ENCODE assay signal across 9 cellular contexts in genomic region chr2:8514748-8515389, GRCh38.
A peak's percentile ranks its signal among the peaks of the same experiment; 100 is the strongest.
DNase-seq lines count a peak whose midpoint lies in the region; ATAC-seq and TF ChIP-seq lines count a peak whose summit lies in the region.
"Had no signal": no experiment of that assay in that cellular context is flagged by ENCODE, and none has a peak within 500 bp of the region (broad histone marks: within the 10 kb centered on the region; RNA-seq: fewer than 3 reads in every experiment).

No MANE protein-coding gene starts in this region.

- H3K4me3 Mint-ChIP-seq in dendritic cell treated with granulocyte-macrophage colony-stimulating factor and Interleukin-4, amounts not matched to agents 40 ng/mL and 50 ng/mL, for 4 days: no peak overlapping the region

- no TSS peak for BruUV-seq in PC-3 (replicated peaks; lab: Mats Ljungman, UMichigan)

- intact Hi-C loops in dendritic cell treated with granulocyte-macrophage colony-stimulating factor and Interleukin-4, amounts not matched to agents 40 ng/mL and 50 ng/mL, for 4 days (cut with micrococcal nuclease): no loop called here
- intact Hi-C loops in PC-3 (cut with micrococcal nuclease): no loop called here
- intact Hi-C loops in aorta (cut with DNase I): no loop called here

- no peaks in the 10 kb centered on the region for H3K79me1 ChIP-seq in mesendoderm (ENCODE audit: low read length)

- H4K8ac ChIP-seq in mesendoderm (ENCODE audit: low read depth, low read length): no peak overlapping the region

- H3K4me2 ChIP-seq in PC-3 (ENCODE audit: low read length): no peak overlapping the region
- no peak overlapping the region for H3K4me2 ChIP-seq in mesendoderm (ENCODE audit: low read length)

- no peaks in the 10 kb centered on the region for H4K20me1 ChIP-seq in PC-3 (ENCODE audit: low read length)

- H3K9me3 ChIP-seq in KOPT-K1 (ENCODE audit: insufficient read depth, low read length, poor library complexity, severe bottlenecking) (peaks cover 25% of the 10 kb centered on the region), PC-3 (ENCODE audit: low read length) (no peaks in the 10 kb centered on the region), aorta (ENCODE audit: control insufficient read depth, low read length) (no peaks in the 10 kb centered on the region)

- H3F3A ChIP-seq in PC-3 (ENCODE audit: low read length, unreplicated experiment): no peaks in the 10 kb centered on the region

- H2AFZ ChIP-seq in PC-3 (ENCODE audit: low read length): no peak overlapping the region

- no peak overlapping the region for H3K18ac ChIP-seq in mesendoderm (ENCODE audit: low read length)

- no peak overlapping the region for H2BK120ac ChIP-seq in mesendoderm (ENCODE audit: low read depth, low read length)

- H3K4me3 ChIP-seq in PC-3 (ENCODE audit: low read length) (no peak overlapping the region), mesendoderm (ENCODE audit: low read length) (no peak overlapping the region), aorta (ENCODE audit: low read length in 2 of 2) (no peak overlapping the region)

- peaks cover 1% of the 10 kb centered on the region for H3K27me3 Mint-ChIP-seq in dendritic cell treated with granulocyte-macrophage colony-stimulating factor and Interleukin-4, amounts not matched to agents 40 ng/mL and 50 ng/mL, for 4 days

- no CpG with 5 or more reads among the region's 7 CpGs for WGBS in mesendoderm (ENCODE audit: extremely low coverage, insufficient coverage, low lambda C conversion rate)
- 42 to 44% methylated on average over 7 of the region's 7 CpGs for WGBS in aorta, 2 donors

- DNase-seq in PC-3 (no peak), NCI-H2196 treated with DMSO at 0.1 percent for 48 hours (lab: John Stamatoyannopoulos, UW; ENCODE audit: unreplicated experiment) (no peak), mesendoderm (no peak), aorta (no peak)

- peaks cover 82% of the 10 kb centered on the region for H3K4me1 Mint-ChIP-seq in dendritic cell treated with granulocyte-macrophage colony-stimulating factor and Interleukin-4, amounts not matched to agents 40 ng/mL and 50 ng/mL, for 4 days (ENCODE audit: low read depth)

- no peak overlapping the region for H2AK5ac ChIP-seq in mesendoderm (ENCODE audit: low read length)

- H3K27ac Mint-ChIP-seq in dendritic cell treated with granulocyte-macrophage colony-stimulating factor and Interleukin-4, amounts not matched to agents 40 ng/mL and 50 ng/mL, for 4 days: peak overlapping the region; percentile 70

- no peak overlapping the region for H2BK5ac ChIP-seq in mesendoderm (ENCODE audit: low read length)

- no peak overlapping the region for H4K5ac ChIP-seq in mesendoderm (ENCODE audit: low read length)

- no peaks in the 10 kb centered on the region for H3K36me3 ChIP-seq in KOPT-K1 (ENCODE audit: insufficient read depth, low read length)
- H3K36me3 ChIP-seq in PC-3 (ENCODE audit: low read depth, low read length): no peaks in the 10 kb centered on the region
- no peaks in the 10 kb centered on the region for H3K36me3 ChIP-seq in mesendoderm (ENCODE audit: control insufficient read depth, insufficient read depth, low read length)
- no peaks in the 10 kb centered on the region for H3K36me3 ChIP-seq in aorta (ENCODE audit: control insufficient read depth in 1 of 2, insufficient read depth in 2 of 2, low read length in 1 of 2)

- H3K27ac ChIP-seq in KOPT-K1 (ENCODE audit: low read depth, low read length, poor library complexity, severe bottlenecking) (peak overlapping the region; percentile 77), PC-3 (ENCODE audit: low read length) (no peak overlapping the region), mesendoderm (ENCODE audit: low read depth, low read length) (no peak overlapping the region), aorta (ENCODE audit: low read depth in 1 of 2, low read length in 2 of 2) (no peak overlapping the region)
- H3K27ac ChIP-seq: epithelial cell of prostate had no signal

- H3K79me2 ChIP-seq in PC-3 (ENCODE audit: low read length) (no peaks in the 10 kb centered on the region), mesendoderm (ENCODE audit: control insufficient read depth, insufficient read depth, low read length) (no peaks in the 10 kb centered on the region)

- ATAC-seq in GM18505 (IDR thresholded peaks at IDR 0.05; ENCODE audit: unreplicated experiment) (peak; percentile 55), GM21528 (IDR thresholded peaks at IDR 0.05; ENCODE audit: low FRiP score, unreplicated experiment) (peak; percentile 53), PC-3 (no peak), aorta (ENCODE audit: low FRiP score) (no peak)

- no peak for TF ChIP-seq POLR2A in GM18505 (IDR thresholded peaks at IDR 0.05; ENCODE audit: borderline replicate concordance, extremely low read depth, insufficient read depth, insufficient read length)

- no peak overlapping the region for H3K23ac ChIP-seq in mesendoderm (ENCODE audit: low read length)

- H3K27me3 ChIP-seq in PC-3 (ENCODE audit: low read length) (no peaks in the 10 kb centered on the region), mesendoderm (ENCODE audit: insufficient read depth, low read length, poor library complexity) (no peaks in the 10 kb centered on the region), aorta (ENCODE audit: control insufficient read depth in 1 of 2, insufficient read depth in 2 of 2, low read length in 1 of 2) (no peaks in the 10 kb centered on the region)

- H3K4ac ChIP-seq in mesendoderm (ENCODE audit: low read depth, low read length): no peak overlapping the region

- no peak overlapping the region for H3K56ac ChIP-seq in mesendoderm (ENCODE audit: low read length)

- POLR2A ChIA-PET in PC-3 (lab: Charles Lee; ENCODE audit: unreplicated experiment): no interaction called here

- H3K9me3 Mint-ChIP-seq in dendritic cell treated with granulocyte-macrophage colony-stimulating factor and Interleukin-4, amounts not matched to agents 40 ng/mL and 50 ng/mL, for 4 days: peaks cover 6% of the 10 kb centered on the region

- no peak for TF ChIP-seq CTCF in PC-3 (conservative IDR thresholded peaks at IDR 0.05; ENCODE audit: low read depth, low read length)

- H3K9me2 ChIP-seq in PC-3 (replicated peaks; ENCODE audit: low read length): no peaks in the 10 kb centered on the region

- CTCF ChIA-PET in PC-3 (lab: Charles Lee): no interaction called here

- no peaks in the 10 kb centered on the region for H3K36me3 Mint-ChIP-seq in dendritic cell treated with granulocyte-macrophage colony-stimulating factor and Interleukin-4, amounts not matched to agents 40 ng/mL and 50 ng/mL, for 4 days (ENCODE audit: low read depth)

- no peak overlapping the region for H2BK15ac ChIP-seq in mesendoderm (replicated peaks; ENCODE audit: low read depth)

- H3K4me1 ChIP-seq in PC-3 (ENCODE audit: insufficient read depth, low read length): no peaks in the 10 kb centered on the region
- no peaks in the 10 kb centered on the region for H3K4me1 ChIP-seq in mesendoderm (ENCODE audit: control insufficient read depth, low read depth, low read length)
- peaks cover 0 to 3% of the 10 kb centered on the region in 2 donors for H3K4me1 ChIP-seq in aorta (ENCODE audit: control insufficient read depth in 1 of 2, insufficient read depth in 2 of 2, low read length in 2 of 2)

- H3K9ac ChIP-seq in PC-3 (ENCODE audit: low read length) (no peak overlapping the region), mesendoderm (ENCODE audit: low read length) (no peak overlapping the region)

Comparison
In these comparisons a context has a peak if more than half of its experiments do, and no peak if none do; other contexts are left out.
1. ATAC-seq: peak in GM18505 (single experiment) and GM21528 (single experiment); none in PC-3 (single experiment) and aorta (single experiment).